ENCODE assay signal across 10 cellular contexts in the genomic region with DNA sequence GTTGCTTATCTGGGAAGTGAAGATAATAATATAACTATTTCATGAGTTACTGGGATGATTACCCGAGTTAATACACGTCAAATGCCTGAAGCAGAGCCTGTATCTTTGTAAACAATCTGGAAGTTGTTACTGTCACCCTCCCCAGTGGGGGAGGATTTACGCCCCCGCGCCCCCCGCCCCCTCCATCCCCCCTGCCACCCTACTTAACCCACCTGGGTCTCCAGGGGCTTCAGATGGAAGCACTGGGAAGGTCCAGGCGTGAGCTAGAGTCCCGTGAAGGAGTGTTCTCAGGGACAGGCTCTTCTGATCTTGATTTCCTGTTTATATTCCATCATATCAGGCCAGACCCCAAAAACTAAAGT. TPM values are rescaled to one million over a fixed set of nuclear protein-coding genes. Genes with fewer than 3 reads are reported as not detected.
A peak's percentile ranks its signal among the peaks of the same experiment; 100 is the strongest.
DNase-seq lines count a peak whose midpoint lies in the region; ATAC-seq, FAIRE-seq and TF ChIP-seq lines count a peak whose summit lies in the region.
"Had no signal": no experiment of that assay in that cellular context is flagged by ENCODE, and none has a peak within 500 bp of the region (broad histone marks: within the 10 kb centered on the region; RNA-seq: fewer than 3 reads in every experiment).

No MANE protein-coding gene starts in this region.

- ATAC-seq in HepG2: no peak

- TF ChIP-seq POLR2A in HepG2 (IDR thresholded peaks at IDR 0.05; ENCODE audit: insufficient read depth in 1 of 2, low read depth in 2 of 2, low read length in 2 of 2): no peak

- FAIRE-seq in HepG2 (lab: Jason Lieb, UNC): no peak

- H4K20me1 ChIP-seq in HepG2 (ENCODE audit: insufficient read depth, low read length): 0 out of 2 replicates have a peak, but pooled peaks cover 7% of the 10 kb centered on the region

- peak overlapping the region; percentile 87 for H3K4me3 Mint-ChIP-seq in activated naive CD4-positive, alpha-beta T cell treated with anti-CD3 and anti-CD28 coated beads for 36 hours

- H3K9me3 Mint-ChIP-seq in activated naive CD4-positive, alpha-beta T cell treated with anti-CD3 and anti-CD28 coated beads for 36 hours: no peaks in the 10 kb centered on the region

- no peaks in the 10 kb centered on the region for H3K27me3 Mint-ChIP-seq in activated naive CD4-positive, alpha-beta T cell treated with anti-CD3 and anti-CD28 coated beads for 36 hours (ENCODE audit: low read depth)

- peak overlapping the region; percentile 92 for H3K27ac Mint-ChIP-seq in activated naive CD4-positive, alpha-beta T cell treated with anti-CD3 and anti-CD28 coated beads for 36 hours

- H3K36me3 ChIP-seq in adipocyte (ENCODE audit: control insufficient read depth, insufficient read depth, low read length, severe bottlenecking) (peaks cover 14% of the 10 kb centered on the region), HepG2 (replicated peaks in 1 of 2; ENCODE audit: control insufficient read depth in 1 of 2, insufficient read depth in 2 of 2, low read length in 2 of 2) (peaks cover 0 to 13% of the 10 kb centered on the region in 2 experiments; a peak in 4 of 5 replicates), tibial artery (no peaks in the 10 kb centered on the region)

- H2AFZ ChIP-seq in HepG2 (ENCODE audit: low read length): peak overlapping the region; percentile 100

- H3K4me2 ChIP-seq in HepG2 (ENCODE audit: low read depth, low read length): peak overlapping the region; percentile 100

- H3K79me2 ChIP-seq in HepG2 (ENCODE audit: insufficient read depth, low read length): peaks cover 34% of the 10 kb centered on the region

- H3K4me1 ChIP-seq in adipocyte (ENCODE audit: control insufficient read depth, insufficient read depth, low read length) (peaks cover 31% of the 10 kb centered on the region), HepG2 (ENCODE audit: insufficient read depth, low read length) (peaks cover 63% of the 10 kb centered on the region), tibial artery (peaks cover 0 to 20% (median 12%) of the 10 kb centered on the region in 4 donors)

- POLR2A ChIA-PET in HepG2 (lab: Yijun Ruan, JAX): interaction anchor here (0.6 to 3.0 kb wide), 19 partner anchors 10 to 208 kb away, joined by 3 to 22 read pairs (median 5); a partner anchor contains a TSS

- no peaks in the 10 kb centered on the region for H3K9me3 ChIP-seq in adipocyte (ENCODE audit: control insufficient read depth, low read length)
- H3K9me3 ChIP-seq in HepG2 (ENCODE audit: low read length): no peaks in the 10 kb centered on the region
- H3K9me3 ChIP-seq in tibial artery: no peaks in the 10 kb centered on the region

- CTCF ChIA-PET in activated naive CD4-positive, alpha-beta T cell treated with anti-CD3 and anti-CD28 coated beads for 36 hours (lab: Charles Lee): interaction anchor here (3.5 kb wide), 1 partner anchor 12 kb away, joined by 33 read pairs; no protein-coding TSS in a partner anchor
- CTCF ChIA-PET in HepG2 (lab: Yijun Ruan, JAX; ENCODE audit: low intra/inter-chr PET ratio, low total read pairs): no interaction called here

- no peak for TF ChIP-seq RAD21 in HepG2 (CRISPR knock-in tag; IDR thresholded peaks at IDR 0.05)

- no peak for TF ChIP-seq EP300 in HepG2 (IDR thresholded peaks at IDR 0.05; ENCODE audit: low read depth in 2 of 2, low read length in 2 of 2)
- no peak for TF ChIP-seq EP300 in HepG2 (CRISPR knock-in tag; IDR thresholded peaks at IDR 0.05; ENCODE audit: borderline replicate concordance)

- H3K4me3 ChIP-seq in adipocyte (ENCODE audit: low read length): peak overlapping the region; percentile 95
- H3K4me3 ChIP-seq in HepG2 (replicated peaks in 1 of 3; ENCODE audit: insufficient read depth in 1 of 3, low read depth in 2 of 3, low read length in 3 of 3): peak overlapping the region; percentile 54 to 86 (median 61)
- H3K4me3 ChIP-seq in tibial artery: peak overlapping the region; percentile 97 to 98

- intact Hi-C loops in activated naive CD4-positive, alpha-beta T cell treated with anti-CD3 and anti-CD28 coated beads for 36 hours (cut with micrococcal nuclease): loop anchor here (1.0 to 5.0 kb wide), 7 partner anchors 39 to 243 kb away; a partner anchor contains a TSS
- intact Hi-C loops in HepG2 (cut with micrococcal nuclease; ENCODE audit: unreplicated experiment) (no loop called here), tibial artery (cut with DNase I; ENCODE audit: low total_unique reads) (no loop called here)

- peaks cover 15% of the 10 kb centered on the region for H3K36me3 Mint-ChIP-seq in activated naive CD4-positive, alpha-beta T cell treated with anti-CD3 and anti-CD28 coated beads for 36 hours (ENCODE audit: low read depth)

- H3K4me1 Mint-ChIP-seq in activated naive CD4-positive, alpha-beta T cell treated with anti-CD3 and anti-CD28 coated beads for 36 hours (ENCODE audit: low read depth): peaks cover 30% of the 10 kb centered on the region

- H3K27ac ChIP-seq in HepG2 (ENCODE audit: extremely low read length, insufficient read depth, low read length): peak overlapping the region; percentile 92
- peak overlapping the region; percentile 60 to 71 for H3K27ac ChIP-seq in tibial artery

- DNase-seq in activated naive CD4-positive, alpha-beta T cell treated with anti-CD3 and anti-CD28 coated beads for 36 hours: no peak
- DNase-seq in activated naive CD4-positive, alpha-beta T cell treated with anti-CD3 and anti-CD28 coated beads, Interleukin-2, amount 50 U/mL, for 16 hours: no peak
- DNase-seq in adipocyte (ENCODE audit: low read depth) (no peak), HepG2 (ENCODE audit: low spot score) (no peak), tibial artery (no peak), NCI-H510A treated with DMSO at 0.1 percent for 48 hours (lab: John Stamatoyannopoulos, UW) (no peak)
- DNase-seq in effector CD8-positive, alpha-beta T cell (lab: John Stamatoyannopoulos, UW): no peak
- DNase-seq in stimulated activated CD4-positive, alpha-beta T cell treated with anti-CD3 and anti-CD28 coated beads, Interleukin-4, amount 100 ng/mL, for 24 hours: no peak

- no peak for TF ChIP-seq CTCF in HepG2 (CRISPR knock-in tag; IDR thresholded peaks at IDR 0.05)
- no peak for TF ChIP-seq CTCF in tibial artery (IDR thresholded peaks at IDR 0.05)

- WGBS in HepG2 (ENCODE audit: low lambda C conversion rate): 18% methylated on average over 8 of the region's 8 CpGs

- H3K27me3 ChIP-seq in adipocyte (replicated peaks; ENCODE audit: control insufficient read depth, insufficient read depth, low read length): no peaks in the 10 kb centered on the region
- H3K27me3 ChIP-seq in HepG2 (ENCODE audit: control insufficient read depth in 1 of 2, insufficient read depth in 2 of 2, low read length in 2 of 2): no peaks in the 10 kb centered on the region; a peak in 1 of 5 replicates
- H3K27me3 ChIP-seq in tibial artery: no peaks in the 10 kb centered on the region

- in situ Hi-C loops in HepG2 (cut with HindIII; ENCODE audit: extremely low pct_ligation_motif_present, low pct_unique_long_range_greater_than_20kb): no loop called here

- peak overlapping the region; percentile 96 for H3K9ac ChIP-seq in adipocyte (ENCODE audit: low read length)
- H3K9ac ChIP-seq in HepG2 (ENCODE audit: insufficient read depth, low read depth, low read length): peak overlapping the region; percentile 87

- BruUV-seq in HepG2 (replicated peaks; lab: Mats Ljungman, UMichigan): no TSS peak

RNA-seq across cellular contexts. Expression of a gene that starts 0.7 kb away (rescaled TPM):
- total RNA-seq in activated naive CD4-positive, alpha-beta T cell treated with anti-CD3 and anti-CD28 coated beads for 36 hours: 100 to 1,000 TPM; 392 to 408 TPM
- total RNA-seq in HepG2 (2016; rRNA removed; fragmentation: Illumina TruSeq; extraction: Trizol): 250 and 371 TPM in 2 replicates
- total RNA-seq in HepG2 (2016; cell fraction: cytosol; rRNA removed; fragmentation: Illumina TruSeq; extraction: Trizol; ENCODE audit: low read depth): 82.0 and 100 TPM in 2 replicates
- 255 and 390 TPM in 2 replicates for total RNA-seq in HepG2 (2016; cell fraction: insoluble cytoplasmic fraction; rRNA removed; fragmentation: Illumina TruSeq; extraction: Trizol)
- total RNA-seq in HepG2 (2016; cell fraction: membrane; rRNA removed; fragmentation: Illumina TruSeq; extraction: Trizol): 165 and 176 TPM in 2 replicates
- 97.3 and 103 TPM in 2 replicates for total RNA-seq in HepG2 (2016; cell fraction: nucleus; rRNA removed; fragmentation: Illumina TruSeq; extraction: Trizol)
- 104 and 136 TPM in 2 replicates for polyA plus RNA-seq in HepG2 (2011; rRNA removed)
- 79.2 and 103 TPM in 2 replicates for polyA plus RNA-seq in HepG2 (2011; cell fraction: cytosol; rRNA removed)
- polyA plus RNA-seq in HepG2 (2011; cell fraction: nucleus; rRNA removed): 29.6 and 38.4 TPM in 2 replicates
- 160 and 173 TPM in 2 replicates for polyA plus RNA-seq in HepG2 (2012)
- 83.3 and 87.7 TPM in 2 replicates for polyA plus RNA-seq in HepG2 (2016; cell fraction: cytosol; fragmentation: Illumina TruSeq; extraction: Trizol; ENCODE audit: low read depth)
- 345 and 373 TPM in 2 replicates for polyA plus RNA-seq in HepG2 (2016; cell fraction: insoluble cytoplasmic fraction; fragmentation: Illumina TruSeq; extraction: Trizol; ENCODE audit: low read depth)
- polyA plus RNA-seq in HepG2 (2016; cell fraction: membrane; fragmentation: Illumina TruSeq; extraction: Trizol; ENCODE audit: low read depth): 131 and 143 TPM in 2 replicates
- polyA plus RNA-seq in HepG2 (2016; cell fraction: nucleus; fragmentation: Illumina TruSeq; extraction: Trizol; ENCODE audit: insufficient read depth, low read depth): 129 and 132 TPM in 2 replicates
- polyA minus RNA-seq in HepG2 (2011; rRNA and poly(A)+ RNA removed; ENCODE audit: low replicate concordance): 27.3 and 92.0 TPM in 2 replicates
- 75.4 and 86.8 TPM in 2 replicates for polyA minus RNA-seq in HepG2 (2011; cell fraction: cytosol; rRNA and poly(A)+ RNA removed)
- polyA minus RNA-seq in HepG2 (2011; cell fraction: nucleus; rRNA and poly(A)+ RNA removed): 78.9 and 82.8 TPM in 2 replicates

RNA-seq across cellular contexts. Expression of a gene that starts 49.9 kb away (rescaled TPM):
- not detected for total RNA-seq in activated naive CD4-positive, alpha-beta T cell treated with anti-CD3 and anti-CD28 coated beads for 36 hours
- under 0.01 TPM in 1 of 2 replicates, not detected in the other for total RNA-seq in HepG2 (2016; rRNA removed; fragmentation: Illumina TruSeq; extraction: Trizol)
- total RNA-seq in HepG2 (2016; cell fraction: cytosol; rRNA removed; fragmentation: Illumina TruSeq; extraction: Trizol; ENCODE audit: low read depth): under 0.01 TPM in 1 of 2 replicates, not detected in the other
- total RNA-seq in HepG2 (2016; cell fraction: insoluble cytoplasmic fraction; rRNA removed; fragmentation: Illumina TruSeq; extraction: Trizol): 0.02 TPM in 1 of 2 replicates, not detected in the other
- not detected in 2 replicates for total RNA-seq in HepG2 (2016; cell fraction: membrane; rRNA removed; fragmentation: Illumina TruSeq; extraction: Trizol)
- total RNA-seq in HepG2 (2016; cell fraction: nucleus; rRNA removed; fragmentation: Illumina TruSeq; extraction: Trizol): not detected in 2 replicates
- polyA plus RNA-seq in HepG2 (2011; rRNA removed): not detected in 2 replicates
- polyA plus RNA-seq in HepG2 (2011; cell fraction: cytosol; rRNA removed): not detected in 2 replicates
- 0.02 TPM in 1 of 2 replicates, not detected in the other for polyA plus RNA-seq in HepG2 (2011; cell fraction: nucleus; rRNA removed)
- not detected in 2 replicates for polyA plus RNA-seq in HepG2 (2012)
- 0.01 and 0.02 TPM in 2 replicates for polyA plus RNA-seq in HepG2 (2016; cell fraction: cytosol; fragmentation: Illumina TruSeq; extraction: Trizol; ENCODE audit: low read depth)
- not detected in 2 replicates for polyA plus RNA-seq in HepG2 (2016; cell fraction: insoluble cytoplasmic fraction; fragmentation: Illumina TruSeq; extraction: Trizol; ENCODE audit: low read depth)
- polyA plus RNA-seq in HepG2 (2016; cell fraction: membrane; fragmentation: Illumina TruSeq; extraction: Trizol; ENCODE audit: low read depth): not detected in 2 replicates
- polyA plus RNA-seq in HepG2 (2016; cell fraction: nucleus; fragmentation: Illumina TruSeq; extraction: Trizol; ENCODE audit: insufficient read depth, low read depth): not detected in 2 replicates
- polyA minus RNA-seq in HepG2 (2011; rRNA and poly(A)+ RNA removed; ENCODE audit: low replicate concordance): not detected in 2 replicates
- polyA minus RNA-seq in HepG2 (2011; cell fraction: cytosol; rRNA and poly(A)+ RNA removed): not detected in 2 replicates
- polyA minus RNA-seq in HepG2 (2011; cell fraction: nucleus; rRNA and poly(A)+ RNA removed): under 0.01 TPM in 1 of 2 replicates, not detected in the other
- total RNA-seq: lung microvascular endothelial cell, RPMI7951 had no signal
